Comparison of ENCODE assay signal across 23 cellular contexts in the genomic region with DNA sequence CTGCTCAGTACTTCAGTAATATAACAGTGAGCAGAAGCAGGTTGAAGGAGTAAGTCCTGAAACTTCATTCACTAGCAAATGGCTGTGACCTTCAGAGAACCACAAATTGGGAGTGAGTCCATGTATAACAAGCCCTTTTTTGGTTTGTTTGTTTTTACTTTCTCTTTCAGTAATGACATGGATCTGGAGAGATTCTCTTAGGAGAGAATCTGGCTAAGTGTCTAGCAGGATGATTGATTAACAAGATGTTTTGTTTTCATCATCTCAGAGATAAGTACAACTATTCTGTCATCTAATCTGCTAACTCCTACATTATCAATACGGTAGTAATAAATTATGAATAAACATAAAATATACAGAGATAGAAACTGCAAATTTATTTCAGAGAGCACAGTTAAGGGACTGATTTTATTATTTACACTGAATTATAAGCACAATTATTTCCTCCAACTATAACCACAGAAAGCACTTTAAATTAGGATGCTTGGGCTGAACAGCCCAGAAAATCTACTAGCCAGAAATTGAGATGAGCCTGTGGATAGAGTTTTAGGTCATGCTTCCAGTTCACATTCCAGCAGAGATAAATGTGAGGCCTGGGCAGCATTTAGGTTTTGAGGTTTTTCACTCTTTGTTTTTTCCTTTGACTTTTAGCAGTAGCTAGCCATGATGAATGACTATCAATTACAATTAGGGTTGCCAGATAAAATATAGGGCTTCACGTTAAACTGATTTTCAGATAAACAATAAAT.
DNase-seq lines count a peak whose midpoint lies in the region; ATAC-seq, FAIRE-seq and TF ChIP-seq lines count a peak whose summit lies in the region.
"Had no signal": no experiment of that assay in that cellular context is flagged by ENCODE, and none has a peak within 500 bp of the region (broad histone marks: within the 10 kb centered on the region; RNA-seq: fewer than 3 reads in every experiment).

No MANE protein-coding gene starts in this region.

- H3K27ac ChIP-seq in K562 (ENCODE audit: extremely low read depth, low read depth, low read length) (no peak overlapping the region), testis (no peak overlapping the region), transverse colon (no peak overlapping the region)
- H3K27ac ChIP-seq: brain microvascular endothelial cell, coronary artery, WERI-Rb-1 had no signal

- H3K36me3 Mint-ChIP-seq in mesothelial cell of epicardium: no peaks in the 10 kb centered on the region
- no peaks in the 10 kb centered on the region for H3K36me3 Mint-ChIP-seq in activated CD4-positive, alpha-beta memory T cell treated with anti-CD3 and anti-CD28 coated beads, Interleukin-2, amount 10 ng/mL, durations not matched to agents 7 days and 5 days (ENCODE audit: low read depth)
- H3K36me3 Mint-ChIP-seq: activated naive CD8-positive, alpha-beta T cell treated with anti-CD3 and anti-CD28 coated beads for 36 hours; CD4-positive, alpha-beta memory T cell had no signal

- BruUV-seq in K562 (replicated peaks; lab: Mats Ljungman, UMichigan): no TSS peak

- H3K36me3 ChIP-seq in K562 (ENCODE audit: control insufficient read depth, insufficient read depth, low read length) (no peaks in the 10 kb centered on the region; the same call in 2 of the 3 replicates), testis (ENCODE audit: low read depth, missing control alignments) (no peaks in the 10 kb centered on the region), transverse colon (no peaks in the 10 kb centered on the region), BE2C (no peaks in the 10 kb centered on the region)
- H3K36me3 ChIP-seq: brain microvascular endothelial cell, WERI-Rb-1 had no signal

- H3K27me3 ChIP-seq in K562 (ENCODE audit: control insufficient read depth in 2 of 2, insufficient read depth in 2 of 2, low read length in 2 of 2): no peaks in the 10 kb centered on the region
- no peaks in the 10 kb centered on the region for H3K27me3 ChIP-seq in testis
- H3K27me3 ChIP-seq in transverse colon: no peaks in the 10 kb centered on the region
- H3K27me3 ChIP-seq in BE2C: no peaks in the 10 kb centered on the region
- H3K27me3 ChIP-seq: brain microvascular endothelial cell had no signal

- H3K9ac ChIP-seq in K562 (ENCODE audit: insufficient read depth in 1 of 2, low read depth in 2 of 2, low read length in 2 of 2): no peak overlapping the region; a peak in 1 of 4 replicates

- TF ChIP-seq CTCF in K562 (IDR thresholded peaks at IDR 0.05 in 2 of 3, conservative IDR thresholded peaks at IDR 0.05 in 1 of 3; ENCODE audit: insufficient read depth in 2 of 3, low read depth in 1 of 3, low read length in 3 of 3): no peak
- no peak for TF ChIP-seq CTCF in mesothelial cell of epicardium (IDR thresholded peaks at IDR 0.05; ENCODE audit: unreplicated experiment)
- no peak for TF ChIP-seq CTCF in testis (IDR thresholded peaks at IDR 0.05)
- TF ChIP-seq CTCF in transverse colon (IDR thresholded peaks at IDR 0.05): no peak
- no peak for TF ChIP-seq CTCF in BE2C (IDR thresholded peaks at IDR 0.05; ENCODE audit: low read depth, low read length)

- H3K4me2 ChIP-seq in K562 (ENCODE audit: insufficient read depth, low read length): no peak overlapping the region

- H3K9me3 ChIP-seq in K562 (replicated peaks; ENCODE audit: control insufficient read depth, insufficient read depth, low read depth, low read length) (peaks cover 4% of the 10 kb centered on the region; the same call in 1 of the 2 replicates), testis (no peaks in the 10 kb centered on the region), transverse colon (no peaks in the 10 kb centered on the region), BE2C (no peaks in the 10 kb centered on the region)

- no peak for TF ChIP-seq RAD21 in K562 (CRISPR knock-in tag; conservative IDR thresholded peaks at IDR 0.05 in 1 of 2, IDR thresholded peaks at IDR 0.05 in 1 of 2)

- peak overlapping the region; percentile 19 for H3K27ac Mint-ChIP-seq in mesothelial cell of epicardium
- no peak overlapping the region for H3K27ac Mint-ChIP-seq in activated CD4-positive, alpha-beta memory T cell treated with anti-CD3 and anti-CD28 coated beads, Interleukin-2, amount 10 ng/mL, durations not matched to agents 7 days and 5 days
- H3K27ac Mint-ChIP-seq: activated naive CD8-positive, alpha-beta T cell treated with anti-CD3 and anti-CD28 coated beads for 36 hours; CD4-positive, alpha-beta memory T cell; progenitor cell of endocrine pancreas had no signal

- intact Hi-C loops in K562 (cut with micrococcal nuclease): no loop called here
- intact Hi-C loops in testis (cut with DNase I; ENCODE audit: low total_unique reads): no loop called here
- intact Hi-C loops in transverse colon (cut with DNase I; ENCODE audit: low total_unique reads): no loop called here

- no peaks in the 10 kb centered on the region for H3K9me3 Mint-ChIP-seq in mesothelial cell of epicardium
- H3K9me3 Mint-ChIP-seq in activated CD4-positive, alpha-beta memory T cell treated with anti-CD3 and anti-CD28 coated beads, Interleukin-2, amount 10 ng/mL, durations not matched to agents 7 days and 5 days: peaks cover 8% of the 10 kb centered on the region

- peaks cover 3 to 34% of the 10 kb centered on the region in 2 experiments; a peak in 3 of 5 replicates for H3K4me1 ChIP-seq in K562 (replicated peaks in 1 of 2; ENCODE audit: control insufficient read depth in 2 of 2, insufficient read depth in 2 of 2, low read length in 2 of 2)
- no peaks in the 10 kb centered on the region for H3K4me1 ChIP-seq in testis
- no peaks in the 10 kb centered on the region for H3K4me1 ChIP-seq in transverse colon
- peaks cover 10% of the 10 kb centered on the region for H3K4me1 ChIP-seq in BE2C

- in situ Hi-C loops in K562 (cut with MboI) (no loop called here), transverse colon (cut with MboI; ENCODE audit: low pct_ligation_motif_present in 1 of 4, low pct_unique_long_range_greater_than_20kb in 1 of 4, low sequenced_read_pairs in 3 of 4) (no loop called here)

- no peaks in the 10 kb centered on the region for H3K9me1 ChIP-seq in K562 (ENCODE audit: control insufficient read depth, insufficient read depth, low read length)

- no peaks in the 10 kb centered on the region for H3K27me3 Mint-ChIP-seq in mesothelial cell of epicardium (ENCODE audit: low read depth)
- no peaks in the 10 kb centered on the region for H3K27me3 Mint-ChIP-seq in activated CD4-positive, alpha-beta memory T cell treated with anti-CD3 and anti-CD28 coated beads, Interleukin-2, amount 10 ng/mL, durations not matched to agents 7 days and 5 days
- H3K27me3 Mint-ChIP-seq: activated naive CD8-positive, alpha-beta T cell treated with anti-CD3 and anti-CD28 coated beads for 36 hours; CD4-positive, alpha-beta memory T cell had no signal

- H3K4me1 Mint-ChIP-seq in mesothelial cell of epicardium: peaks cover 35% of the 10 kb centered on the region
- H3K4me1 Mint-ChIP-seq in activated CD4-positive, alpha-beta memory T cell treated with anti-CD3 and anti-CD28 coated beads, Interleukin-2, amount 10 ng/mL, durations not matched to agents 7 days and 5 days: peaks cover 14% of the 10 kb centered on the region
- H3K4me1 Mint-ChIP-seq: activated naive CD8-positive, alpha-beta T cell treated with anti-CD3 and anti-CD28 coated beads for 36 hours; CD4-positive, alpha-beta memory T cell had no signal

- FAIRE-seq in K562 (lab: Jason Lieb, UNC): no peak
- FAIRE-seq: endometrium had no signal

- CTCF ChIA-PET in K562 (lab: Yijun Ruan, JAX; ENCODE audit: low intra/inter-chr PET ratio): no interaction called here
- CTCF ChIA-PET in activated CD4-positive, alpha-beta memory T cell treated with anti-CD3 and anti-CD28 coated beads, Interleukin-2, amount 10 ng/mL, durations not matched to agents 7 days and 5 days (lab: Charles Lee): no interaction called here

- no peaks in the 10 kb centered on the region for H4K20me1 ChIP-seq in K562 (replicated peaks; ENCODE audit: control insufficient read depth, insufficient read depth, low read length)

- H3K4me3 ChIP-seq in K562 (no peak overlapping the region), testis (no peak overlapping the region), transverse colon (no peak overlapping the region), BE2C (ENCODE audit: low read depth, low read length) (no peak overlapping the region)
- H3K4me3 ChIP-seq: coronary artery had no signal

- TF ChIP-seq EP300 in K562 (IDR thresholded peaks at IDR 0.05; ENCODE audit: low read length) (no peak), transverse colon (IDR thresholded peaks at IDR 0.05; ENCODE audit: low read depth) (no peak)

- H3K79me2 ChIP-seq in K562 (ENCODE audit: control insufficient read depth, insufficient read depth, low read length): no peaks in the 10 kb centered on the region

- TF ChIP-seq POLR2A in K562 (conservative IDR thresholded peaks at IDR 0.05) (no peak), testis (IDR thresholded peaks at IDR 0.05) (no peak), transverse colon (IDR thresholded peaks at IDR 0.05) (no peak)

- no peak for ATAC-seq in K562

- peak overlapping the region; percentile 29 for H2AFZ ChIP-seq in K562 (ENCODE audit: low read depth, low read length)

- peak; percentile 22 for DNase-seq in DMS79 (lab: John Stamatoyannopoulos, UW)
- peak; percentile 4 for DNase-seq in NCI-H2029 (lab: John Stamatoyannopoulos, UW)
- DNase-seq in K562 (ENCODE audit: extremely low read depth in 1 of 4, low spot score in 3 of 4): no peak
- DNase-seq in mesothelial cell of epicardium (ENCODE audit: low spot score in 2 of 2, unreplicated experiment in 2 of 2): no peak
- DNase-seq in testis: no peak
- DNase-seq in transverse colon: no peak
- no peak for DNase-seq in BE2C
- DNase-seq in activated CD4-positive, alpha-beta memory T cell treated with anti-CD3 and anti-CD28 coated beads, Interleukin-2, amount 10 ng/mL, durations not matched to agents 7 days and 5 days: no peak
- DNase-seq: activated CD4-positive, alpha-beta T cell treated with anti-CD3 and anti-CD28 coated beads, Interleukin-2, amount 50 U/mL, for 1 hour; activated naive CD8-positive, alpha-beta T cell treated with anti-CD3 and anti-CD28 coated beads for 36 hours; brain microvascular endothelial cell; CD4-positive, alpha-beta memory T cell; Kasumi-1; left cardiac atrium; NCI-H1092 treated with DMSO at 0.1 percent for 48 hours; NCI-H2081 treated with DMSO at 0.1 percent for 48 hours; NCI-H510A; stimulated activated CD4-positive, alpha-beta T cell treated with anti-CD3 and anti-CD28 coated beads, Interleukin-1b, Interleukin-23, amount 100 ng/mL, for 48 hours; WERI-Rb-1 had no signal

- WGBS in K562 (ENCODE audit: insufficient coverage, low coverage, missing lambda C conversion rate): 0% methylated on average over 2 of the region's 2 CpGs
- 38 to 46% methylated on average over 2 of the region's 2 CpGs for WGBS in testis, 2 donors
- 72 to 83% methylated on average over 2 of the region's 2 CpGs for WGBS in transverse colon (ENCODE audit: low coverage in 1 of 2), 2 donors

- POLR2A ChIA-PET in K562 (lab: Yijun Ruan, JAX): no interaction called here
- POLR2A ChIA-PET in activated CD4-positive, alpha-beta memory T cell treated with anti-CD3 and anti-CD28 coated beads, Interleukin-2, amount 10 ng/mL, durations not matched to agents 7 days and 5 days (lab: Charles Lee): no interaction called here

- no peak overlapping the region for H3K4me3 Mint-ChIP-seq in mesothelial cell of epicardium
- no peak overlapping the region for H3K4me3 Mint-ChIP-seq in activated CD4-positive, alpha-beta memory T cell treated with anti-CD3 and anti-CD28 coated beads, Interleukin-2, amount 10 ng/mL, durations not matched to agents 7 days and 5 days
- H3K4me3 Mint-ChIP-seq: activated naive CD8-positive, alpha-beta T cell treated with anti-CD3 and anti-CD28 coated beads for 36 hours; CD4-positive, alpha-beta memory T cell; neural crest cell had no signal

Comparison
In these comparisons a context has a peak if more than half of its experiments do, and no peak if none do; other contexts are left out.
1. DNase-seq: peak in DMS79 (single experiment) and NCI-H2029 (single experiment); none in K562 (0 of 4), mesothelial cell of epicardium (0 of 2), testis (single experiment), transverse colon (single experiment), BE2C (single experiment) and activated CD4-positive, alpha-beta memory T cell treated with anti-CD3 and anti-CD28 coated beads, Interleukin-2, amount 10 ng/mL, durations not matched to agents 7 days and 5 days (single experiment).